9 cellular contexts compared by ENCODE assay signal in genomic region chr17:29180051-29180787, GRCh38. TPM values are rescaled to one million over a fixed set of nuclear protein-coding genes. Genes with fewer than 3 reads are reported as not detected.
DNase-seq lines count a peak whose midpoint lies in the region; ATAC-seq, FAIRE-seq and TF ChIP-seq lines count a peak whose summit lies in the region.
"Had no signal": no experiment of that assay in that cellular context is flagged by ENCODE, and none has a peak within 500 bp of the region (broad histone marks: within the 10 kb centered on the region; RNA-seq: fewer than 3 reads in every experiment).

Gene MYO18A, minus strand, starts transcription at chr17:29180398. Its CDS starts 13,458 bp downstream, at chr17:29166940.

- H3K27ac ChIP-seq in endodermal cell (ENCODE audit: low read depth, low read length) (peak within 1 kb of the TSS; percentile 72), mesodermal cell (ENCODE audit: low read depth, low read length, severe bottlenecking) (no peak within 1 kb of the TSS)

- H3K9ac ChIP-seq in endodermal cell (ENCODE audit: extremely low read depth, low read length, poor library complexity, severe bottlenecking), result peak within 1 kb of the TSS; percentile 31

- peak; percentile 71 for ATAC-seq in HG03520 (IDR thresholded peaks at IDR 0.05; ENCODE audit: unreplicated experiment)

- H3K36me3 ChIP-seq in BE2C (no peaks in the 10 kb centered on the region), endodermal cell (ENCODE audit: control insufficient read depth, insufficient read depth, low read length) (no peaks in the 10 kb centered on the region), mesodermal cell (ENCODE audit: control insufficient read depth, insufficient read depth, low read length) (no peaks in the 10 kb centered on the region)

- H3K9me3 ChIP-seq in BE2C (no peaks in the 10 kb centered on the region), endodermal cell (ENCODE audit: control insufficient read depth, low read length) (peaks cover 5% of the 10 kb centered on the region), mesodermal cell (ENCODE audit: control insufficient read depth, low read length) (no peaks in the 10 kb centered on the region)

- peak; percentile 54 for TF ChIP-seq CTCF in BE2C (IDR thresholded peaks at IDR 0.05; ENCODE audit: low read depth, low read length)
- TF ChIP-seq CTCF in endodermal cell (conservative IDR thresholded peaks at IDR 0.05), result peak; percentile 88

- no peaks in the 10 kb centered on the region for H3K4me1 ChIP-seq in BE2C
- H3K4me1 ChIP-seq in endodermal cell (ENCODE audit: control insufficient read depth, insufficient read depth, low read length), result peaks cover 9% of the 10 kb centered on the region
- H3K4me1 ChIP-seq in mesodermal cell (ENCODE audit: control insufficient read depth, insufficient read depth, low read length, poor library complexity, severe bottlenecking), result peaks cover 30% of the 10 kb centered on the region

- peak; percentile 80 for DNase-seq in BE2C
- peak; percentile 98 for DNase-seq in GM19239 (ENCODE audit: insufficient read length, low spot score)
- peak; percentile 80 for DNase-seq in NOMO-1 treated with DMSO at 0.1 percent for 48 hours (lab: John Stamatoyannopoulos, UW; ENCODE audit: unreplicated experiment)
- DNase-seq in activated CD8-positive, alpha-beta memory T cell treated with anti-CD3 and anti-CD28 coated beads, Interleukin-2, amount 50 U/mL, for 1 hour (ENCODE audit: extremely low read depth), result peak; percentile 32
- peak; percentile 97 for DNase-seq in endodermal cell
- DNase-seq in stimulated activated CD8-positive, alpha-beta memory T cell treated with anti-CD3 and anti-CD28 coated beads, Interleukin-15, amount 100 ng/mL, for 4 hours (ENCODE audit: low read depth in 2 of 2), result peak; percentile 48

- H3K9me3 Mint-ChIP-seq in endodermal cell, result peaks cover 12% of the 10 kb centered on the region

- FAIRE-seq in GM19239 (lab: Jason Lieb, UNC), result peak; percentile 11
- FAIRE-seq: endometrium had no signal

- H3K36me3 Mint-ChIP-seq in endodermal cell (ENCODE audit: low read depth), result no peaks in the 10 kb centered on the region

- peaks cover 29% of the 10 kb centered on the region for H3K27me3 Mint-ChIP-seq in endodermal cell (ENCODE audit: insufficient read depth)

- H3K27ac Mint-ChIP-seq in endodermal cell, result peak within 1 kb of the TSS; percentile 93

- H3K27me3 ChIP-seq in BE2C (no peaks in the 10 kb centered on the region), endodermal cell (ENCODE audit: control insufficient read depth, insufficient read depth, low read length, poor library complexity, severe bottlenecking) (peaks cover 16% of the 10 kb centered on the region)

- peak within 1 kb of the TSS; percentile 44 for H3K4me3 ChIP-seq in BE2C (ENCODE audit: low read depth, low read length)
- H3K4me3 ChIP-seq in endodermal cell (ENCODE audit: low read length), result peak within 1 kb of the TSS; percentile 84
- H3K4me3 ChIP-seq in mesodermal cell (ENCODE audit: extremely low read depth, insufficient read depth, low read length, poor library complexity, severe bottlenecking), result peak within 1 kb of the TSS; percentile 67

- H3K4me3 Mint-ChIP-seq in endodermal cell, result peak within 1 kb of the TSS; percentile 72

- peaks cover 29% of the 10 kb centered on the region for H3K4me1 Mint-ChIP-seq in endodermal cell

- 2 to 6% methylated on average over 13 to 75 of the region's 75 CpGs for WGBS in endodermal cell (ENCODE audit: insufficient coverage in 1 of 2, insufficient read length in 1 of 2), 2 experiments
- 3% methylated on average over 36 to 50 of the region's 75 CpGs for WGBS in mesodermal cell (ENCODE audit: insufficient coverage in 2 of 2), 2 experiments

RNA-seq across cellular contexts. Expression of gene MYO18A, which starts in this region (rescaled TPM):
- 30.5 TPM for polyA plus RNA-seq in BE2C (2012; ENCODE audit: insufficient read depth, insufficient read length, low read depth)
- 10 to 100 TPM; 43.8 to 56.7 TPM for total RNA-seq in endodermal cell
- 30.0 TPM for polyA plus RNA-seq in endodermal cell (2013, experiment 1 of 2)
- 37.8 TPM for polyA plus RNA-seq in endodermal cell (2013, experiment 2 of 2)
- 37.5 TPM for polyA plus RNA-seq in mesodermal cell (2013, experiment 1 of 2)
- 23.9 TPM for polyA plus RNA-seq in mesodermal cell (2013, experiment 2 of 2)

Comparison
In these comparisons a context has a peak if more than half of its experiments do, and no peak if none do; other contexts are left out.
1. DNase-seq: peak in every context shown above with its lines; median percentile 98 in GM19239; 97 in endodermal cell; 80 in BE2C; 80 in NOMO-1 treated with DMSO at 0.1 percent for 48 hours; 48 in stimulated activated CD8-positive, alpha-beta memory T cell treated with anti-CD3 and anti-CD28 coated beads, Interleukin-15, amount 100 ng/mL, for 4 hours; 32 in activated CD8-positive, alpha-beta memory T cell treated with anti-CD3 and anti-CD28 coated beads, Interleukin-2, amount 50 U/mL, for 1 hour.